Comparison of ENCODE assay signal across 30 cellular contexts in genomic region chr7:115704884-115705283, GRCh38.
"Had no signal": no experiment of that assay in that cellular context is flagged by ENCODE, and none has a peak within 500 bp of the region (broad histone marks: within the 10 kb centered on the region; RNA-seq: fewer than 3 reads in every experiment).

No MANE protein-coding gene starts in this region.

- H3K4me3 ChIP-seq: ascending aorta, breast epithelium, cardiac muscle cell, colonic mucosa had no signal

- H3K4me1 Mint-ChIP-seq: activated CD4-positive, alpha-beta T cell treated with anti-CD3 and anti-CD28 coated beads for 36 hours; activated CD4-positive, alpha-beta T cell treated with anti-CD3 and anti-CD28 coated beads, Interleukin-2, amount 10 ng/mL, durations not matched to agents 24 days and 14 days; activated CD8-positive, alpha-beta memory T cell treated with anti-CD3 and anti-CD28 coated beads, Interleukin-2, amount 10 ng/mL, durations not matched to agents 7 days and 5 days; activated naive CD4-positive, alpha-beta T cell treated with anti-CD3 and anti-CD28 coated beads, Interleukin-2, amount 10 ng/mL, durations not matched to agents 7 days and 5 days; activated naive CD8-positive, alpha-beta T cell treated with anti-CD3 and anti-CD28 coated beads, Interleukin-2, amount 10 ng/mL, durations not matched to agents 7 days and 5 days; endodermal cell; T-helper 17 cell had no signal

- H3K9me3 ChIP-seq: ascending aorta, breast epithelium, colonic mucosa had no signal

- H3K36me3 Mint-ChIP-seq: activated CD4-positive, alpha-beta memory T cell treated with anti-CD3 and anti-CD28 coated beads for 36 hours; activated CD8-positive, alpha-beta memory T cell treated with anti-CD3 and anti-CD28 coated beads, Interleukin-2, amount 10 ng/mL, durations not matched to agents 7 days and 5 days; activated naive CD4-positive, alpha-beta T cell treated with anti-CD3 and anti-CD28 coated beads, Interleukin-2, amount 10 ng/mL, durations not matched to agents 7 days and 5 days; activated naive CD4-positive, alpha-beta T cell treated with anti-CD3 and anti-CD28 coated beads, Interleukin-2, amount 50 U/mL, for 72 hours; activated naive CD8-positive, alpha-beta T cell treated with anti-CD3 and anti-CD28 coated beads, Interleukin-2, amount 10 ng/mL, durations not matched to agents 7 days and 5 days; brain had no signal

- H3K27me3 Mint-ChIP-seq: activated CD4-positive, alpha-beta T cell treated with anti-CD3 and anti-CD28 coated beads for 36 hours; activated CD4-positive, alpha-beta T cell treated with anti-CD3 and anti-CD28 coated beads, Interleukin-2, amount 10 ng/mL, durations not matched to agents 24 days and 14 days; activated naive CD4-positive, alpha-beta T cell treated with anti-CD3 and anti-CD28 coated beads, Interleukin-2, amount 10 ng/mL, durations not matched to agents 7 days and 5 days; activated naive CD8-positive, alpha-beta T cell treated with anti-CD3 and anti-CD28 coated beads, Interleukin-2, amount 10 ng/mL, durations not matched to agents 7 days and 5 days; brain had no signal

- H3K27ac ChIP-seq: ascending aorta, breast epithelium, cardiac muscle cell, colonic mucosa had no signal

- H3K9me3 Mint-ChIP-seq: activated CD4-positive, alpha-beta memory T cell treated with anti-CD3 and anti-CD28 coated beads for 36 hours; activated CD4-positive, alpha-beta T cell treated with anti-CD3 and anti-CD28 coated beads, Interleukin-2, amount 10 ng/mL, durations not matched to agents 24 days and 14 days; activated naive CD4-positive, alpha-beta T cell treated with anti-CD3 and anti-CD28 coated beads, Interleukin-2, amount 10 ng/mL, durations not matched to agents 7 days and 5 days; activated naive CD4-positive, alpha-beta T cell treated with anti-CD3 and anti-CD28 coated beads, Interleukin-2, amount 50 U/mL, for 72 hours; activated naive CD8-positive, alpha-beta T cell treated with anti-CD3 and anti-CD28 coated beads, Interleukin-2, amount 10 ng/mL, durations not matched to agents 7 days and 5 days; brain; endodermal cell; T-helper 2 cell treated with Interferon-gamma antibody and Interleukin-4, amounts not matched to agents 5 μg/mL and 100 μg/mL, for 36 hours had no signal

- H3K27ac Mint-ChIP-seq: activated CD4-positive, alpha-beta memory T cell treated with anti-CD3 and anti-CD28 coated beads for 36 hours; activated CD4-positive, alpha-beta T cell treated with anti-CD3 and anti-CD28 coated beads for 36 hours; activated CD4-positive, alpha-beta T cell treated with anti-CD3 and anti-CD28 coated beads, Interleukin-2, amount 10 ng/mL, durations not matched to agents 24 days and 14 days; activated CD8-positive, alpha-beta memory T cell treated with anti-CD3 and anti-CD28 coated beads, Interleukin-2, amount 10 ng/mL, durations not matched to agents 7 days and 5 days; activated CD8-positive, alpha-beta T cell treated with anti-CD3 and anti-CD28 coated beads, Interleukin-2, amount 10 ng/mL, durations not matched to agents 7 days and 5 days; activated naive CD4-positive, alpha-beta T cell treated with anti-CD3 and anti-CD28 coated beads, Interleukin-2, amount 10 ng/mL, durations not matched to agents 7 days and 5 days; activated naive CD4-positive, alpha-beta T cell treated with anti-CD3 and anti-CD28 coated beads, Interleukin-2, amount 50 U/mL, for 72 hours; activated naive CD8-positive, alpha-beta T cell treated with anti-CD3 and anti-CD28 coated beads, Interleukin-2, amount 10 ng/mL, durations not matched to agents 7 days and 5 days; brain; endodermal cell; T-helper 17 cell; T-helper 2 cell treated with Interferon-gamma antibody and Interleukin-4, amounts not matched to agents 5 μg/mL and 100 μg/mL, for 36 hours had no signal

- ATAC-seq: activated CD4-positive, alpha-beta T cell treated with anti-CD3 and anti-CD28 coated beads for 36 hours; activated CD8-positive, alpha-beta memory T cell treated with anti-CD3 and anti-CD28 coated beads, Interleukin-2, amount 10 ng/mL, durations not matched to agents 7 days and 5 days; activated CD8-positive, alpha-beta T cell treated with anti-CD3 and anti-CD28 coated beads, Interleukin-2, amount 10 ng/mL, durations not matched to agents 7 days and 5 days; activated naive CD4-positive, alpha-beta T cell treated with anti-CD3 and anti-CD28 coated beads, Interleukin-2, amount 50 U/mL, for 72 hours; esophagus mucosa; T-helper 17 cell had no signal

- H3K27me3 ChIP-seq: ascending aorta, breast epithelium, cardiac muscle cell, colonic mucosa had no signal

- DNase-seq: activated CD4-positive, alpha-beta memory T cell treated with anti-CD3 and anti-CD28 coated beads for 36 hours; activated CD4-positive, alpha-beta T cell treated with anti-CD3 and anti-CD28 coated beads for 36 hours; activated CD4-positive, alpha-beta T cell treated with anti-CD3 and anti-CD28 coated beads, Interleukin-2, amount 10 ng/mL, durations not matched to agents 24 days and 14 days; activated CD4-positive, CD25-positive, alpha-beta regulatory T cell; activated CD4-positive, CD25-positive, alpha-beta regulatory T cell treated with anti-CD3 and anti-CD28 coated beads, Interleukin-2, amount 50 U/mL, for 72 hours; activated CD8-positive, alpha-beta memory T cell treated with anti-CD3 and anti-CD28 coated beads, Interleukin-2, amount 10 ng/mL, durations not matched to agents 7 days and 5 days; activated CD8-positive, alpha-beta memory T cell treated with anti-CD3 and anti-CD28 coated beads, Interleukin-2, amount 50 U/mL, for 4 hours; activated CD8-positive, alpha-beta T cell treated with anti-CD3 and anti-CD28 coated beads, Interleukin-2, amount 10 ng/mL, durations not matched to agents 7 days and 5 days; activated effector memory CD4-positive, alpha-beta T cell treated with anti-CD3 and anti-CD28 coated beads, Interleukin-2, amount 50 U/mL, for 16 hours; activated naive CD4-positive, alpha-beta T cell treated with anti-CD3 and anti-CD28 coated beads, Interleukin-2, amount 10 ng/mL, durations not matched to agents 7 days and 5 days; activated naive CD8-positive, alpha-beta T cell treated with anti-CD3 and anti-CD28 coated beads, Interleukin-2, amount 10 ng/mL, durations not matched to agents 7 days and 5 days; activated T-cell treated with anti-CD3 and anti-CD28 coated beads, Interleukin-2, amount 50 U/mL, for 1 hour; activated T-cell treated with anti-CD3 and anti-CD28 coated beads, Interleukin-2, amount 50 U/mL, for 48 hours; central memory CD4-positive, alpha-beta T cell; cerebellar nuclear complex; colonic mucosa; effector CD8-positive, alpha-beta T cell; endodermal cell; foreskin fibroblast; head of caudate nucleus; T-helper 1 cell; T-helper 17 cell; T1000 had no signal

- H3K4me1 ChIP-seq: ascending aorta, breast epithelium, colonic mucosa had no signal

- H3K4me3 Mint-ChIP-seq: activated CD4-positive, alpha-beta memory T cell treated with anti-CD3 and anti-CD28 coated beads for 36 hours; activated CD4-positive, alpha-beta T cell treated with anti-CD3 and anti-CD28 coated beads for 36 hours; activated CD4-positive, alpha-beta T cell treated with anti-CD3 and anti-CD28 coated beads, Interleukin-2, amount 10 ng/mL, durations not matched to agents 24 days and 14 days; activated CD8-positive, alpha-beta memory T cell treated with anti-CD3 and anti-CD28 coated beads, Interleukin-2, amount 10 ng/mL, durations not matched to agents 7 days and 5 days; activated CD8-positive, alpha-beta T cell treated with anti-CD3 and anti-CD28 coated beads, Interleukin-2, amount 10 ng/mL, durations not matched to agents 7 days and 5 days; activated naive CD4-positive, alpha-beta T cell treated with anti-CD3 and anti-CD28 coated beads, Interleukin-2, amount 10 ng/mL, durations not matched to agents 7 days and 5 days; activated naive CD8-positive, alpha-beta T cell treated with anti-CD3 and anti-CD28 coated beads, Interleukin-2, amount 10 ng/mL, durations not matched to agents 7 days and 5 days; brain; endodermal cell; T-helper 17 cell; T-helper 2 cell treated with Interferon-gamma antibody and Interleukin-4, amounts not matched to agents 5 μg/mL and 100 μg/mL, for 36 hours had no signal

- H3K36me3 ChIP-seq: ascending aorta, breast epithelium, cardiac muscle cell, colonic mucosa had no signal
